In genomic region chr22:42112793-42113192, GRCh38 we compare ENCODE assay signal across 5 cellular contexts. TPM values are rescaled to one million over a fixed set of nuclear protein-coding genes. Genes with fewer than 3 reads are reported as not detected.
DNase-seq lines count a peak whose midpoint lies in the region; ATAC-seq and TF ChIP-seq lines count a peak whose summit lies in the region.
"Not testable (repeated sequence)": the region's sequence is repeated elsewhere in the genome, so short reads cannot be mapped to it uniquely, and the experiment has no call there.
"Had no signal": no experiment of that assay in that cellular context is flagged by ENCODE, and none has a peak within 500 bp of the region (broad histone marks: within the 10 kb centered on the region; RNA-seq: fewer than 3 reads in every experiment).

No MANE protein-coding gene starts in this region.

- ATAC-seq in lower lobe of right lung, result not testable (repeated sequence)

- H3K4me1 Mint-ChIP-seq in MCF 10A (ENCODE audit: insufficient read depth, unreplicated experiment), result not testable (repeated sequence)

- not testable (repeated sequence) for H3K4me1 ChIP-seq in lower lobe of right lung

- H3K27ac Mint-ChIP-seq in MCF 10A (ENCODE audit: low read depth, unreplicated experiment), result not testable (repeated sequence)

- not testable (repeated sequence) for H3K9me3 Mint-ChIP-seq in MCF 10A (ENCODE audit: unreplicated experiment)

- CTCF ChIA-PET in MCF 10A (lab: Yijun Ruan, JAX), result interaction anchor here (0.7 to 2.1 kb wide), 8 partner anchors 10 to 1131 kb away, joined by 3 to 10 read pairs (median 4); partner anchors contain the start of gene NDUFA6

- intact Hi-C loops in MCF 10A (cut with micrococcal nuclease), result loop anchor here (5.0 kb wide), 1 partner anchor 290 kb away; no protein-coding TSS in a partner anchor
- intact Hi-C loops in lower lobe of right lung (cut with DNase I), result not testable (repeated sequence)

- H3K4me3 ChIP-seq in lower lobe of right lung, result not testable (repeated sequence)

- not testable (repeated sequence) for BruUV-seq in MCF 10A (replicated peaks; lab: Mats Ljungman, UMichigan)

- H3K36me3 Mint-ChIP-seq in MCF 10A (ENCODE audit: insufficient read depth, unreplicated experiment), result not testable (repeated sequence)

- not testable (repeated sequence) for H3K36me3 ChIP-seq in lower lobe of right lung

- peak; percentile 9 for TF ChIP-seq CTCF in GM10266 (IDR thresholded peaks at IDR 0.05; ENCODE audit: control insufficient read depth, insufficient read depth, low read depth, missing control alignments)
- TF ChIP-seq CTCF in MCF 10A (IDR thresholded peaks at IDR 0.05; ENCODE audit: unreplicated experiment), result peak; percentile 15
- TF ChIP-seq CTCF in lower lobe of right lung (IDR thresholded peaks at IDR 0.05), result peak; percentile 16

- POLR2A ChIA-PET in MCF 10A (lab: Yijun Ruan, JAX), result interaction anchor here (0.6 to 1.1 kb wide), 2 partner anchors 10 to 143 kb away, joined by 3 to 4 read pairs; partner anchors contain the start of gene SEPTIN3

- H3K27me3 ChIP-seq in lower lobe of right lung (ENCODE audit: low read depth), result not testable (repeated sequence)

- H3K27me3 Mint-ChIP-seq in MCF 10A (ENCODE audit: insufficient read depth, unreplicated experiment), result not testable (repeated sequence)

- H3K9me3 ChIP-seq in lower lobe of right lung, result peaks cover 10% of the 10 kb centered on the region

- H3K4me3 Mint-ChIP-seq in MCF 10A (ENCODE audit: unreplicated experiment), result not testable (repeated sequence)

- DNase-seq in GM10266 (ENCODE audit: extremely low spot score); lower lobe of right lung: not testable (repeated sequence)
- DNase-seq in NCI-H1694 treated with DMSO at 0.1 percent for 48 hours (lab: John Stamatoyannopoulos, UW) (peak; percentile 12), MCF 10A (ENCODE audit: unreplicated experiment) (peak; percentile 28)

- not testable (repeated sequence) for H3K27ac ChIP-seq in lower lobe of right lung

RNA-seq across cellular contexts. Expression of gene CYP2D6, which starts 17.8 kb away (rescaled TPM):
- total RNA-seq in MCF 10A (2022), result 2.0 and 3.5 TPM in 2 replicates
- total RNA-seq in lower lobe of right lung, result 1.4 TPM
- total RNA-seq: RPMI7951 had no signal

RNA-seq across cellular contexts. Expression of gene NDUFA6, which starts 22.2 kb away (rescaled TPM):
- total RNA-seq in MCF 10A (2022) (74.9 and 80.4 TPM in 2 replicates), lower lobe of right lung (43.5 TPM)

RNA-seq across cellular contexts. Expression of gene SMDT1, which starts 33.3 kb away (rescaled TPM):
- 76.9 and 96.7 TPM in 2 replicates for total RNA-seq in MCF 10A (2022)
- 119 TPM for total RNA-seq in lower lobe of right lung

RNA-seq across cellular contexts. Expression of gene PHETA2, which starts 38.7 kb away (rescaled TPM):
- total RNA-seq in MCF 10A (2022), result 0.27 TPM in 1 of 2 replicates, not detected in the other
- total RNA-seq in lower lobe of right lung, result 12.8 TPM

RNA-seq across cellular contexts. Expression of gene NAGA, which starts 42.2 kb away (rescaled TPM):
- total RNA-seq in MCF 10A (2022) (8.0 and 9.1 TPM in 2 replicates), lower lobe of right lung (40.3 TPM)
